1 cellular context compared by ENCODE assay signal in the genomic region with DNA sequence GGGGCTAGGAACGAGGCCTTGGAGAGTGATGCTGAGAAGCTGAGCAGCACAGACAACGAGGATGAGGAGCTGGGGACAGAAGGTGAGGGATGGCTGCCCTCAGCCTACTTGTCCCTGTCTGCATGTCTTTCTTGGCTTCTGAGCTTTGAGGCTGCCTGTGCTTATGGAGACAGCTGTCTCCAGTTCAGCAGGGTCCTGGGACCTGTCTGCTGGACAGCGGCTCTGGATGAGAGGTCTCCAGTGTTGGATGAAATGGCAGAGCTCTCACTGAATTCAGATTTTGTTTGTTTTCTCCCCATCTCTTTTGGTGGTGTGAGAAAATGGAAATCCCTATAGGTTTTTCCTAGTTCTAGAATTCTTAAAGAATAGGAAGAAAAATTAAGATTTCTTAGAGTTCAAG.
TF ChIP-seq lines count a peak whose summit lies in the region.

No MANE protein-coding gene starts in this region.

TF ChIP-seq in HEK293, 187 proteins besides CTCF, POLR2A, EP300 and RAD21 (continued from another document):
- TF ChIP-seq PRDM10 (tag by site-specific recombination; IDR thresholded peaks at IDR 0.05) (no peak), KLF9 (tag by site-specific recombination; IDR thresholded peaks at IDR 0.05; ENCODE audit: low read depth) (no peak), PRDM4 (tag by site-specific recombination; IDR thresholded peaks at IDR 0.05) (no peak)
TF ChIP-seq in HEK293: peak in this region for 1.
